16 cellular contexts compared by ENCODE assay signal in genomic region chr17:45087496-45087975, GRCh38. TPM values are rescaled to one million over a fixed set of nuclear protein-coding genes. Genes with fewer than 3 reads are reported as not detected.
A peak's percentile ranks its signal among the peaks of the same experiment; 100 is the strongest.
DNase-seq lines count a peak whose midpoint lies in the region; ATAC-seq, FAIRE-seq and TF ChIP-seq lines count a peak whose summit lies in the region.
"Had no signal": no experiment of that assay in that cellular context is flagged by ENCODE, and none has a peak within 500 bp of the region (broad histone marks: within the 10 kb centered on the region; RNA-seq: fewer than 3 reads in every experiment).

No MANE protein-coding gene starts in this region.

- peaks cover 6 to 31% (median 14%) of the 10 kb centered on the region in 4 donors for H3K4me1 ChIP-seq in transverse colon

- CTCF ChIA-PET in activated CD8-positive, alpha-beta T cell treated with anti-CD3 and anti-CD28 coated beads, Interleukin-2, amount 10 ng/mL, durations not matched to agents 7 days and 5 days (lab: Charles Lee), result interaction anchor here (1.2 to 3.4 kb wide), 3 partner anchors 12 to 167 kb away, joined by 3 to 22 read pairs (median 5); partner anchors contain the start of gene ACBD4
- CTCF ChIA-PET in activated CD8-positive, alpha-beta T cell treated with anti-CD3 and anti-CD28 coated beads for 36 hours (lab: Charles Lee), result interaction anchor here (1.4 to 6.5 kb wide), 4 partner anchors 8 to 66 kb away, joined by 3 to 31 read pairs (median 7); partner anchors contain the start of gene ACBD4
- CTCF ChIA-PET in T-cell (lab: Charles Lee), result interaction anchor here in 1 of 2 donors (0.6 kb wide), 1 partner anchor 244 kb away, joined by 4 read pairs; no protein-coding TSS in a partner anchor

- peaks cover 0 to 64% (median 22%) of the 10 kb centered on the region in 4 donors for H3K36me3 ChIP-seq in transverse colon

- no peak for TF ChIP-seq POLR2A in transverse colon (IDR thresholded peaks at IDR 0.05)

- in situ Hi-C loops in transverse colon (cut with MboI; ENCODE audit: low pct_ligation_motif_present in 1 of 4, low pct_unique_long_range_greater_than_20kb in 1 of 4, low sequenced_read_pairs in 3 of 4), result no loop called here

- 35 to 40% methylated on average over 2 to 3 of the region's 3 CpGs for WGBS in transverse colon (ENCODE audit: low coverage in 1 of 2), 2 donors

- no peak for DNase-seq in activated CD8-positive, alpha-beta T cell treated with anti-CD3 and anti-CD28 coated beads, Interleukin-2, amount 10 ng/mL, durations not matched to agents 7 days and 5 days
- DNase-seq in activated CD8-positive, alpha-beta T cell treated with anti-CD3 and anti-CD28 coated beads for 36 hours, result no peak
- DNase-seq in dedifferentiated amniotic fluid mesenchymal stem cell (ENCODE audit: extremely low spot score) (peak; percentile 44), left lobe of liver (ENCODE audit: low spot score) (no peak), transverse colon (peak; percentile 47), T-cell (no peak), RCC 7860 (ENCODE audit: low spot score) (no peak)
- DNase-seq: ACHN; activated CD4-positive, alpha-beta T cell treated with anti-CD3 and anti-CD28 coated beads, Interleukin-2, amount 50 U/mL, for 48 hours; DND-41; effector CD8-positive, alpha-beta T cell; NCI-H2081; T-helper 1 cell; upper lobe of right lung had no signal

- TF ChIP-seq EP300 in transverse colon (IDR thresholded peaks at IDR 0.05; ENCODE audit: low read depth), result no peak

- H3K27me3 Mint-ChIP-seq in activated CD8-positive, alpha-beta T cell treated with anti-CD3 and anti-CD28 coated beads, Interleukin-2, amount 10 ng/mL, durations not matched to agents 7 days and 5 days (ENCODE audit: low read depth), result no peaks in the 10 kb centered on the region
- H3K27me3 Mint-ChIP-seq in activated CD8-positive, alpha-beta T cell treated with anti-CD3 and anti-CD28 coated beads for 36 hours, result no peaks in the 10 kb centered on the region
- H3K27me3 Mint-ChIP-seq in T-cell, result no peaks in the 10 kb centered on the region
- H3K27me3 Mint-ChIP-seq: activated naive CD4-positive, alpha-beta T cell treated with anti-CD3 and anti-CD28 coated beads, Interleukin-2, amount 50 U/mL, for 24 hours had no signal

- H3K9me3 Mint-ChIP-seq in activated CD8-positive, alpha-beta T cell treated with anti-CD3 and anti-CD28 coated beads, Interleukin-2, amount 10 ng/mL, durations not matched to agents 7 days and 5 days (ENCODE audit: insufficient read depth), result no peaks in the 10 kb centered on the region
- H3K9me3 Mint-ChIP-seq in activated CD8-positive, alpha-beta T cell treated with anti-CD3 and anti-CD28 coated beads for 36 hours, result no peaks in the 10 kb centered on the region
- no peaks in the 10 kb centered on the region for H3K9me3 Mint-ChIP-seq in T-cell
- H3K9me3 Mint-ChIP-seq: activated naive CD4-positive, alpha-beta T cell treated with anti-CD3 and anti-CD28 coated beads, Interleukin-2, amount 50 U/mL, for 24 hours had no signal

- H3K9me3 ChIP-seq in transverse colon, result no peaks in the 10 kb centered on the region
- H3K9me3 ChIP-seq: upper lobe of right lung had no signal

- H3K4me3 Mint-ChIP-seq in activated CD8-positive, alpha-beta T cell treated with anti-CD3 and anti-CD28 coated beads, Interleukin-2, amount 10 ng/mL, durations not matched to agents 7 days and 5 days, result no peak overlapping the region
- H3K4me3 Mint-ChIP-seq in activated CD8-positive, alpha-beta T cell treated with anti-CD3 and anti-CD28 coated beads for 36 hours, result no peak overlapping the region
- H3K4me3 Mint-ChIP-seq in T-cell, result no peak overlapping the region
- H3K4me3 Mint-ChIP-seq: activated naive CD4-positive, alpha-beta T cell treated with anti-CD3 and anti-CD28 coated beads, Interleukin-2, amount 50 U/mL, for 24 hours had no signal

- POLR2A ChIA-PET in activated CD8-positive, alpha-beta T cell treated with anti-CD3 and anti-CD28 coated beads, Interleukin-2, amount 10 ng/mL, durations not matched to agents 7 days and 5 days (lab: Charles Lee), result no interaction called here
- POLR2A ChIA-PET in activated CD8-positive, alpha-beta T cell treated with anti-CD3 and anti-CD28 coated beads for 36 hours (lab: Charles Lee), result interaction anchor here (0.7 kb wide), 1 partner anchor 160 kb away, joined by 3 read pairs; no protein-coding TSS in a partner anchor
- POLR2A ChIA-PET in T-cell (lab: Charles Lee), result no interaction called here

- peak overlapping the region; percentile 17 to 44 (median 36) for H3K27ac ChIP-seq in transverse colon
- H3K27ac ChIP-seq: upper lobe of right lung had no signal

- H3K36me3 Mint-ChIP-seq in activated CD8-positive, alpha-beta T cell treated with anti-CD3 and anti-CD28 coated beads, Interleukin-2, amount 10 ng/mL, durations not matched to agents 7 days and 5 days (ENCODE audit: low read depth), result peaks cover 48% of the 10 kb centered on the region
- peaks cover 38% of the 10 kb centered on the region for H3K36me3 Mint-ChIP-seq in activated CD8-positive, alpha-beta T cell treated with anti-CD3 and anti-CD28 coated beads for 36 hours (ENCODE audit: low read depth)
- H3K36me3 Mint-ChIP-seq in T-cell, result peaks cover 44% of the 10 kb centered on the region

- peaks cover 15% of the 10 kb centered on the region for H3K4me1 Mint-ChIP-seq in activated CD8-positive, alpha-beta T cell treated with anti-CD3 and anti-CD28 coated beads, Interleukin-2, amount 10 ng/mL, durations not matched to agents 7 days and 5 days (ENCODE audit: low read depth)
- peaks cover 2% of the 10 kb centered on the region for H3K4me1 Mint-ChIP-seq in activated CD8-positive, alpha-beta T cell treated with anti-CD3 and anti-CD28 coated beads for 36 hours (ENCODE audit: low read depth)
- no peaks in the 10 kb centered on the region for H3K4me1 Mint-ChIP-seq in T-cell
- H3K4me1 Mint-ChIP-seq: activated naive CD4-positive, alpha-beta T cell treated with anti-CD3 and anti-CD28 coated beads, Interleukin-2, amount 50 U/mL, for 24 hours had no signal

- H3K27ac Mint-ChIP-seq in activated CD8-positive, alpha-beta T cell treated with anti-CD3 and anti-CD28 coated beads, Interleukin-2, amount 10 ng/mL, durations not matched to agents 7 days and 5 days, result peak overlapping the region; percentile 75
- H3K27ac Mint-ChIP-seq in activated CD8-positive, alpha-beta T cell treated with anti-CD3 and anti-CD28 coated beads for 36 hours, result no peak overlapping the region
- H3K27ac Mint-ChIP-seq in T-cell, result peak overlapping the region in 1 of 2 donors; percentile 23
- H3K27ac Mint-ChIP-seq: activated naive CD4-positive, alpha-beta T cell treated with anti-CD3 and anti-CD28 coated beads, Interleukin-2, amount 50 U/mL, for 24 hours had no signal

- no peaks in the 10 kb centered on the region for H3K27me3 ChIP-seq in transverse colon
- H3K27me3 ChIP-seq: upper lobe of right lung had no signal

- no peak for TF ChIP-seq CTCF in activated CD8-positive, alpha-beta T cell treated with anti-CD3 and anti-CD28 coated beads for 36 hours (IDR thresholded peaks at IDR 0.05)
- no peak for TF ChIP-seq CTCF in transverse colon (IDR thresholded peaks at IDR 0.05)

- no peak for FAIRE-seq in RCC 7860 (lab: Jason Lieb, UNC)

- ATAC-seq in activated CD8-positive, alpha-beta T cell treated with anti-CD3 and anti-CD28 coated beads, Interleukin-2, amount 10 ng/mL, durations not matched to agents 7 days and 5 days, result no peak
- ATAC-seq in activated CD8-positive, alpha-beta T cell treated with anti-CD3 and anti-CD28 coated beads for 36 hours, result no peak
- ATAC-seq in left lobe of liver (peak; percentile 59), T-cell (replicated peaks in 1 of 4) (no peak), HG03442 (IDR thresholded peaks at IDR 0.05; ENCODE audit: unreplicated experiment) (no peak)
- ATAC-seq: upper lobe of right lung had no signal

- intact Hi-C loops in activated CD8-positive, alpha-beta T cell treated with anti-CD3 and anti-CD28 coated beads for 36 hours (cut with micrococcal nuclease), result no loop called here
- intact Hi-C loops in transverse colon (cut with DNase I; ENCODE audit: low total_unique reads), result no loop called here

- no peak overlapping the region for H3K4me3 ChIP-seq in transverse colon
- H3K4me3 ChIP-seq: upper lobe of right lung had no signal

RNA-seq across cellular contexts. Expression of gene NMT1, which starts 26.4 kb away (rescaled TPM):
- 100 to 1,000 TPM; 125 to 143 TPM for total RNA-seq in activated CD8-positive, alpha-beta T cell treated with anti-CD3 and anti-CD28 coated beads, Interleukin-2, amount 10 ng/mL, durations not matched to agents 7 days and 5 days
- total RNA-seq in activated CD8-positive, alpha-beta T cell treated with anti-CD3 and anti-CD28 coated beads for 36 hours, result 100 to 1,000 TPM; 156 to 169 TPM
- total RNA-seq in left lobe of liver (77.0 TPM), transverse colon (10 to 100 TPM; 16.1 to 83.8 (median 43.4) TPM), T-cell (100 to 1,000 TPM in 3 of 5 donors, 10 to 100 TPM in 2; 79.5 to 139 (median 125) TPM)

RNA-seq across cellular contexts. Expression of gene DCAKD, which starts 36.1 kb away (rescaled TPM):
- total RNA-seq in activated CD8-positive, alpha-beta T cell treated with anti-CD3 and anti-CD28 coated beads, Interleukin-2, amount 10 ng/mL, durations not matched to agents 7 days and 5 days, result 10 to 100 TPM; 32.9 to 33.7 TPM
- total RNA-seq in activated CD8-positive, alpha-beta T cell treated with anti-CD3 and anti-CD28 coated beads for 36 hours, result 10 to 100 TPM; 34.3 to 35.8 TPM
- total RNA-seq in left lobe of liver, result 19.3 TPM
- 100 to 1,000 TPM in 1 of 4 donors, 10 to 100 TPM in 2, 1 to 10 TPM in 1; 9.4 to 144 (median 27.4) TPM for total RNA-seq in transverse colon
- total RNA-seq in T-cell, result 10 to 100 TPM; 18.7 to 40.7 (median 29.7) TPM

RNA-seq across cellular contexts. Expression of gene PLCD3, which starts 44.8 kb away (rescaled TPM):
- 1 to 10 TPM; 4.3 to 4.6 TPM for total RNA-seq in activated CD8-positive, alpha-beta T cell treated with anti-CD3 and anti-CD28 coated beads, Interleukin-2, amount 10 ng/mL, durations not matched to agents 7 days and 5 days
- 1 to 10 TPM; 3.9 to 6.6 TPM for total RNA-seq in activated CD8-positive, alpha-beta T cell treated with anti-CD3 and anti-CD28 coated beads for 36 hours
- total RNA-seq in left lobe of liver (3.4 TPM), transverse colon (100 to 1,000 TPM; 157 to 369 (median 335) TPM), T-cell (1 to 10 TPM; 3.1 to 9.9 (median 4.8) TPM)

RNA-seq across cellular contexts. Expression of gene ACBD4, which starts 48.0 kb away (rescaled TPM):
- total RNA-seq in activated CD8-positive, alpha-beta T cell treated with anti-CD3 and anti-CD28 coated beads, Interleukin-2, amount 10 ng/mL, durations not matched to agents 7 days and 5 days, result 10 to 100 TPM in 1 of 2 experiments, 1 to 10 TPM in 1; 10.0 to 12.5 TPM
- total RNA-seq in activated CD8-positive, alpha-beta T cell treated with anti-CD3 and anti-CD28 coated beads for 36 hours, result 10 to 100 TPM; 12.4 to 12.6 TPM
- total RNA-seq in left lobe of liver (90.3 TPM), transverse colon (10 to 100 TPM; 24.9 to 96.1 (median 38.6) TPM), T-cell (10 to 100 TPM; 28.4 to 48.5 (median 38.9) TPM)

Comparison
In these comparisons a context has a peak if more than half of its experiments do, and no peak if none do; other contexts are left out.
1. DNase-seq: peak in dedifferentiated amniotic fluid mesenchymal stem cell (single experiment) and transverse colon (single experiment); none in activated CD8-positive, alpha-beta T cell treated with anti-CD3 and anti-CD28 coated beads, Interleukin-2, amount 10 ng/mL, durations not matched to agents 7 days and 5 days (single experiment), activated CD8-positive, alpha-beta T cell treated with anti-CD3 and anti-CD28 coated beads for 36 hours (single experiment), left lobe of liver (single experiment), T-cell (0 of 34) and RCC 7860 (single experiment).
2. RNA of gene PLCD3, which starts 44.8 kb away (total RNA-seq): 157 to 369 TPM in transverse colon; 3.9 to 6.6 TPM in activated CD8-positive, alpha-beta T cell treated with anti-CD3 and anti-CD28 coated beads for 36 hours, 3.1 to 9.9 TPM in T-cell, 4.3 to 4.6 TPM in activated CD8-positive, alpha-beta T cell treated with anti-CD3 and anti-CD28 coated beads, Interleukin-2, amount 10 ng/mL, durations not matched to agents 7 days and 5 days and 3.4 TPM in left lobe of liver (single experiment); every median in the first group is over 10 times any median in the second.